Comparison of ENCODE assay signal across 8 cellular contexts in the genomic region with DNA sequence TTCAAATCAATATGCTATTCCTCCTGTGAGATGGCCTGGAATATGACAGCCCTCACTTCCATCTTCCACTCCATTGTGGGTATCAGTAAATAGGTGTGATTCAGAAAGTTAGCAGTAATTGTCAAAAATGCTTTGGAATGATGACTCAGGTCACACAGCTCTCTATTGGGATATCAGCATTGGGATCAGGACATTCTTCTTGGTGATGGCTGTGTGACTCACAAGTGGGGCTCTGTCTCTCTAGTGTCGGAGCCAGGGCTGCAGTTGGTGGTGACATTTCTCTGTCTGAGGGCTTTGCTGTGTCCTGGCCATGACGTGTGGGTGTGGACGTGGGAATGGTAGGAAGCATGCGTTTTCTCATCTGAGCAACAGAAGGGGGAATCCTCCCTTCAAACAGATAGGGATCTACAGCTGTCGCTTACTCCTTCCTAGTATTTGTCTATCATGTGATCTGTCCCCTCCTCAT.
DNase-seq lines count a peak whose midpoint lies in the region; ATAC-seq and TF ChIP-seq lines count a peak whose summit lies in the region.

No MANE protein-coding gene starts in this region.

- WGBS in smooth muscle cell (ENCODE audit: low lambda C conversion rate) = 1% methylated on average over 5 of the region's 5 CpGs

- peak overlapping the region; percentile 98 for H3K27ac ChIP-seq in smooth muscle cell (ENCODE audit: low read depth)

- no peaks in the 10 kb centered on the region for H3K27me3 ChIP-seq in smooth muscle cell (ENCODE audit: low read depth)

- TF ChIP-seq CTCF in foreskin fibroblast (IDR thresholded peaks at IDR 0.05; ENCODE audit: low read depth, low read length) (no peak), smooth muscle cell (IDR thresholded peaks at IDR 0.05; ENCODE audit: borderline replicate concordance, insufficient read depth, poor library complexity, severe bottlenecking) (no peak)

- peak overlapping the region; percentile 70 for H3K4me2 ChIP-seq in smooth muscle cell

- peaks cover 88% of the 10 kb centered on the region for H3K79me2 ChIP-seq in smooth muscle cell (ENCODE audit: low read depth)

- H4K20me1 ChIP-seq in smooth muscle cell (ENCODE audit: low read depth) = peaks cover 63% of the 10 kb centered on the region

- H3K9ac ChIP-seq in smooth muscle cell (ENCODE audit: low read depth) = peak overlapping the region; percentile 79

- H3K9me3 ChIP-seq in smooth muscle cell (replicated peaks; ENCODE audit: low read depth) = no peaks in the 10 kb centered on the region

- H2AFZ ChIP-seq in smooth muscle cell (ENCODE audit: low read depth) = no peak overlapping the region

- no peak overlapping the region for H3K4me3 ChIP-seq in foreskin fibroblast (ENCODE audit: low read depth in 1 of 2, low read length in 2 of 2)
- H3K4me3 ChIP-seq in smooth muscle cell = no peak overlapping the region

- H3K4me1 ChIP-seq in smooth muscle cell (ENCODE audit: low read depth) = peaks cover 55% of the 10 kb centered on the region

- DNase-seq in H4 (ENCODE audit: low spot score) (peak; percentile 81), foreskin fibroblast (peak; percentile 81 to 90), smooth muscle cell (lab: John Stamatoyannopoulos, UW; ENCODE audit: unreplicated experiment) (no peak), activated gamma-delta T cell treated with Interleukin-2 at 50 U/mL for 16 hours (no peak), NCI-H1436 (lab: John Stamatoyannopoulos, UW) (no peak)
- DNase-seq in stimulated activated naive CD8-positive, alpha-beta T cell treated with anti-CD3 and anti-CD28 coated beads, Interleukin-15, Interleukin-2, amounts not matched to agents 100 U/mL and 50 U/mL, for 24 hours = no peak

- H3K36me3 ChIP-seq in smooth muscle cell (ENCODE audit: low read depth) = peaks cover 4% of the 10 kb centered on the region

- ATAC-seq in SK-N-SH treated with all-trans-retinoic acid at 6 μM for 48 hours (peak; percentile 20), GM21360 (IDR thresholded peaks at IDR 0.05; ENCODE audit: unreplicated experiment) (no peak)
- ATAC-seq in stimulated activated naive CD8-positive, alpha-beta T cell treated with anti-CD3 and anti-CD28 coated beads, Interleukin-15, Interleukin-2, amounts not matched to agents 100 U/mL and 50 U/mL, for 24 hours = no peak

- H3F3A ChIP-seq in smooth muscle cell (ENCODE audit: low read depth) = peaks cover 28% of the 10 kb centered on the region

TF ChIP-seq in SK-N-SH treated with all-trans-retinoic acid at 6 μM for 48 hours, 23 proteins besides CTCF, POLR2A, EP300 and RAD21:
- TF ChIP-seq ZC3H10 (CRISPR knock-in tag; IDR thresholded peaks at IDR 0.05) = no peak
- peak; percentile 39 for TF ChIP-seq ISL1 (CRISPR knock-in tag; IDR thresholded peaks at IDR 0.05)
- TF ChIP-seq, protein P1, sequence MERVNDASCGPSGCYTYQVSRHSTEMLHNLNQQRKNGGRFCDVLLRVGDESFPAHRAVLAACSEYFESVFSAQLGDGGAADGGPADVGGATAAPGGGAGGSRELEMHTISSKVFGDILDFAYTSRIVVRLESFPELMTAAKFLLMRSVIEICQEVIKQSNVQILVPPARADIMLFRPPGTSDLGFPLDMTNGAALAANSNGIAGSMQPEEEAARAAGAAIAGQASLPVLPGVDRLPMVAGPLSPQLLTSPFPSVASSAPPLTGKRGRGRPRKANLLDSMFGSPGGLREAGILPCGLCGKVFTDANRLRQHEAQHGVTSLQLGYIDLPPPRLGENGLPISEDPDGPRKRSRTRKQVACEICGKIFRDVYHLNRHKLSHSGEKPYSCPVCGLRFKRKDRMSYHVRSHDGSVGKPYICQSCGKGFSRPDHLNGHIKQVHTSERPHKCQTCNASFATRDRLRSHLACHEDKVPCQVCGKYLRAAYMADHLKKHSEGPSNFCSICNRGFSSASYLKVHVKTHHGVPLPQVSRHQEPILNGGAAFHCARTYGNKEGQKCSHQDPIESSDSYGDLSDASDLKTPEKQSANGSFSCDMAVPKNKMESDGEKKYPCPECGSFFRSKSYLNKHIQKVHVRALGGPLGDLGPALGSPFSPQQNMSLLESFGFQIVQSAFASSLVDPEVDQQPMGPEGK (CRISPR knock-in tag; IDR thresholded peaks at IDR 0.05; ENCODE audit: borderline replicate concordance) = no peak
- TF ChIP-seq ZFP3 (CRISPR knock-in tag; IDR thresholded peaks at IDR 0.05) = peak; percentile 73
- TF ChIP-seq, protein P2, sequence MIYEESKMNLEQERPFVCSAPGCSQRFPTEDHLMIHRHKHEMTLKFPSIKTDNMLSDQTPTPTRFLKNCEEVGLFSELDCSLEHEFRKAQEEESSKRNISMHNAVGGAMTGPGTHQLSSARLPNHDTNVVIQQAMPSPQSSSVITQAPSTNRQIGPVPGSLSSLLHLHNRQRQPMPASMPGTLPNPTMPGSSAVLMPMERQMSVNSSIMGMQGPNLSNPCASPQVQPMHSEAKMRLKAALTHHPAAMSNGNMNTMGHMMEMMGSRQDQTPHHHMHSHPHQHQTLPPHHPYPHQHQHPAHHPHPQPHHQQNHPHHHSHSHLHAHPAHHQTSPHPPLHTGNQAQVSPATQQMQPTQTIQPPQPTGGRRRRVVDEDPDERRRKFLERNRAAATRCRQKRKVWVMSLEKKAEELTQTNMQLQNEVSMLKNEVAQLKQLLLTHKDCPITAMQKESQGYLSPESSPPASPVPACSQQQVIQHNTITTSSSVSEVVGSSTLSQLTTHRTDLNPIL (CRISPR knock-in tag; IDR thresholded peaks at IDR 0.05; ENCODE audit: low read depth) = no peak
- TF ChIP-seq PPARA (CRISPR knock-in tag; IDR thresholded peaks at IDR 0.05; ENCODE audit: borderline replicate concordance) = no peak
- no peak for TF ChIP-seq TOX (CRISPR knock-in tag; IDR thresholded peaks at IDR 0.05; ENCODE audit: borderline replicate concordance)
- TF ChIP-seq ZNF70 (CRISPR knock-in tag; IDR thresholded peaks at IDR 0.05) = no peak
- no peak for TF ChIP-seq GLIS3 (CRISPR knock-in tag; IDR thresholded peaks at IDR 0.05)
- no peak for TF ChIP-seq ESRRG (CRISPR knock-in tag; IDR thresholded peaks at IDR 0.05)
- TF ChIP-seq CSDC2 (CRISPR knock-in tag; IDR thresholded peaks at IDR 0.05) = no peak
- TF ChIP-seq ZFP30 (CRISPR knock-in tag; IDR thresholded peaks at IDR 0.05) = no peak
TF ChIP-seq in SK-N-SH treated with all-trans-retinoic acid at 6 μM for 48 hours: peak in this region for 2.

Comparison
In these comparisons a context has a peak if more than half of its experiments do, and no peak if none do; other contexts are left out.
1. DNase-seq: peak in H4 (single experiment) and foreskin fibroblast (2 of 2); none in smooth muscle cell (single experiment), activated gamma-delta T cell treated with Interleukin-2 at 50 U/mL for 16 hours (single experiment), stimulated activated naive CD8-positive, alpha-beta T cell treated with anti-CD3 and anti-CD28 coated beads, Interleukin-15, Interleukin-2, amounts not matched to agents 100 U/mL and 50 U/mL, for 24 hours (single experiment) and NCI-H1436 (single experiment).